14 cellular contexts compared by ENCODE assay signal in the genomic region with DNA sequence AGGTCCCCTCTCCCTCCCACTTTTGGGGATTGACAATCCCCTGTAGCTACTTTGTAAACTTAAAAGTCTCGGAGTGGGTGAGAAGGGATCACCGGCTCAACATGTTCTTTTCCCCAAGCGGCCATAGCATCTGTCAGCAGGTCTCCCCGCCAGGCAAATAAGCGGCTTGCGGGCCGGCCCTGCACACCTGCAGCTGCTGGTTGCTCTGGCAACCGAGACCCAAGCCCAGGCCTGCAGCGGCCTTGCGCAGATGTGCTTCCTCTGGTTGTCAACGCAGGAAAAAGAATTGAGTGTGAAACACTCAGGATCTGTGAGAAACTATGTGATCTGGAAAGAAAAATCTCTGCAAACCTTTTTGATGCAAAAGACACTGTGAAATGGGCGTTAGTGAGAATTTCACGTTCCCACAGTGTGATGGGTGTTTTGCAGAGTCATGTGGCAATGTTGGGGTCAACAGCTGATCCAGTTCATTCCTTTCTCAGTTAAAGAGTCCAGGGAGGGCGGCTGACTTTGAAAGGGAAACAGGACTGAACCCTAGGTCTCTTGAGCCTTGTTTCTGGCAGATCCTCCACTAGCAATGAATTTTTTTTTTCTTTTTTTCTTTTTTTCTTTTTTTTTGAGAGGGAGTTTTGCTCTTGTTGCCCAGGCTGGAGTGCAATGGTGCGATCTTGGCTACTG. TPM values are rescaled to one million over a fixed set of nuclear protein-coding genes. Genes with fewer than 3 reads are reported as not detected.
DNase-seq lines count a peak whose midpoint lies in the region; ATAC-seq and TF ChIP-seq lines count a peak whose summit lies in the region.
"Had no signal": no experiment of that assay in that cellular context is flagged by ENCODE, and none has a peak within 500 bp of the region (broad histone marks: within the 10 kb centered on the region; RNA-seq: fewer than 3 reads in every experiment).

No MANE protein-coding gene starts in this region.

- peak overlapping the region in 1 of 12 donors; percentile 9 for H3K27ac ChIP-seq in heart left ventricle
- H3K27ac ChIP-seq in testis: no peak overlapping the region
- H3K27ac ChIP-seq in smooth muscle cell (ENCODE audit: low read depth): no peak overlapping the region
- H3K27ac ChIP-seq: colonic mucosa, VCaP had no signal

- TF ChIP-seq POLR2A in heart left ventricle (IDR thresholded peaks at IDR 0.05) (no peak), testis (IDR thresholded peaks at IDR 0.05) (no peak)

- no peak overlapping the region for H3K9ac ChIP-seq in smooth muscle cell (ENCODE audit: low read depth)

- CTCF ChIA-PET in activated CD8-positive, alpha-beta memory T cell treated with anti-CD3 and anti-CD28 coated beads, Interleukin-2, amount 10 ng/mL, durations not matched to agents 7 days and 5 days (lab: Charles Lee): interaction anchor here (9.5 kb wide), 1 partner anchor 316 kb away, joined by 73 read pairs; no protein-coding TSS in a partner anchor

- H3K4me3 ChIP-seq in heart left ventricle: no peak overlapping the region
- no peak overlapping the region for H3K4me3 ChIP-seq in testis
- no peak overlapping the region for H3K4me3 ChIP-seq in smooth muscle cell
- H3K4me3 ChIP-seq: colonic mucosa had no signal

- H3K79me2 ChIP-seq in smooth muscle cell (ENCODE audit: low read depth): no peaks in the 10 kb centered on the region

- H3K27me3 Mint-ChIP-seq in activated CD8-positive, alpha-beta memory T cell treated with anti-CD3 and anti-CD28 coated beads, Interleukin-2, amount 10 ng/mL, durations not matched to agents 7 days and 5 days: peaks cover 5% of the 10 kb centered on the region
- H3K27me3 Mint-ChIP-seq in activated CD4-positive, alpha-beta T cell treated with anti-CD3 and anti-CD28 coated beads, Interleukin-2, amount 10 ng/mL, durations not matched to agents 24 days and 14 days: no peaks in the 10 kb centered on the region

- H3K4me1 Mint-ChIP-seq in activated CD8-positive, alpha-beta memory T cell treated with anti-CD3 and anti-CD28 coated beads, Interleukin-2, amount 10 ng/mL, durations not matched to agents 7 days and 5 days: peaks cover 23% of the 10 kb centered on the region
- H3K4me1 Mint-ChIP-seq in activated CD4-positive, alpha-beta T cell treated with anti-CD3 and anti-CD28 coated beads, Interleukin-2, amount 10 ng/mL, durations not matched to agents 24 days and 14 days: peaks cover 27% of the 10 kb centered on the region

- no peaks in the 10 kb centered on the region for H4K20me1 ChIP-seq in smooth muscle cell (ENCODE audit: low read depth)

- H3K36me3 ChIP-seq in heart left ventricle (no peaks in the 10 kb centered on the region), testis (ENCODE audit: low read depth, missing control alignments) (no peaks in the 10 kb centered on the region), smooth muscle cell (ENCODE audit: low read depth) (no peaks in the 10 kb centered on the region)
- H3K36me3 ChIP-seq: colonic mucosa had no signal

- H3K4me1 ChIP-seq in heart left ventricle: peaks cover 0 to 9% (median 1%) of the 10 kb centered on the region in 12 donors
- peaks cover 6% of the 10 kb centered on the region for H3K4me1 ChIP-seq in testis
- peaks cover 3% of the 10 kb centered on the region for H3K4me1 ChIP-seq in smooth muscle cell (ENCODE audit: low read depth)
- H3K4me1 ChIP-seq: colonic mucosa had no signal

- H2AFZ ChIP-seq in smooth muscle cell (ENCODE audit: low read depth): no peak overlapping the region

- WGBS in heart left ventricle, 4 donors: 59 to 71% (median 69%) methylated on average over 15 of the region's 15 CpGs
- WGBS in testis, 2 donors: 61 to 68% methylated on average over 15 of the region's 15 CpGs
- WGBS in smooth muscle cell (ENCODE audit: low lambda C conversion rate): 84% methylated on average over 15 of the region's 15 CpGs

- H3K27ac Mint-ChIP-seq in activated CD8-positive, alpha-beta memory T cell treated with anti-CD3 and anti-CD28 coated beads, Interleukin-2, amount 10 ng/mL, durations not matched to agents 7 days and 5 days: no peak overlapping the region
- H3K27ac Mint-ChIP-seq in activated CD4-positive, alpha-beta T cell treated with anti-CD3 and anti-CD28 coated beads, Interleukin-2, amount 10 ng/mL, durations not matched to agents 24 days and 14 days: no peak overlapping the region

- H3K9me3 ChIP-seq in heart left ventricle (no peaks in the 10 kb centered on the region), testis (no peaks in the 10 kb centered on the region), smooth muscle cell (replicated peaks; ENCODE audit: low read depth) (no peaks in the 10 kb centered on the region)
- H3K9me3 ChIP-seq: colonic mucosa had no signal

- H3K27me3 ChIP-seq in heart left ventricle (no peaks in the 10 kb centered on the region), testis (no peaks in the 10 kb centered on the region), smooth muscle cell (ENCODE audit: low read depth) (no peaks in the 10 kb centered on the region)
- H3K27me3 ChIP-seq: colonic mucosa had no signal

- H3K36me3 Mint-ChIP-seq in activated CD8-positive, alpha-beta memory T cell treated with anti-CD3 and anti-CD28 coated beads, Interleukin-2, amount 10 ng/mL, durations not matched to agents 7 days and 5 days: peaks cover 3% of the 10 kb centered on the region
- peaks cover 9% of the 10 kb centered on the region for H3K36me3 Mint-ChIP-seq in activated CD4-positive, alpha-beta T cell treated with anti-CD3 and anti-CD28 coated beads, Interleukin-2, amount 10 ng/mL, durations not matched to agents 24 days and 14 days (ENCODE audit: low read depth)

- no peak overlapping the region for H3K4me2 ChIP-seq in smooth muscle cell

- no peak for ATAC-seq in activated CD8-positive, alpha-beta memory T cell treated with anti-CD3 and anti-CD28 coated beads, Interleukin-2, amount 10 ng/mL, durations not matched to agents 7 days and 5 days
- peak in 2 of 4 donors; percentile 39 to 54 for ATAC-seq in heart left ventricle
- no peak for ATAC-seq in HG02970 (IDR thresholded peaks at IDR 0.05; ENCODE audit: low FRiP score, unreplicated experiment)
- ATAC-seq: esophagus mucosa had no signal

- intact Hi-C loops in heart left ventricle (cut with DNase I): loop anchor here in 5 of 10 donors (5.0 to 10.0 kb wide), 2 partner anchors 315 to 317 kb away; no protein-coding TSS in a partner anchor
- intact Hi-C loops in testis (cut with DNase I; ENCODE audit: low total_unique reads): loop anchor here (10.0 kb wide), 1 partner anchor 225 kb away; the partner anchor contains the start of genes ARID4B and GGPS1
- intact Hi-C loops in activated CD4-positive, alpha-beta T cell treated with anti-CD3 and anti-CD28 coated beads, Interleukin-2, amount 10 ng/mL, durations not matched to agents 24 days and 14 days (cut with micrococcal nuclease): loop anchor here (5.0 to 10.0 kb wide), 3 partner anchors 145 to 405 kb away; partner anchors contain the start of genes ARID4B, B3GALNT2 and GGPS1

- no peaks in the 10 kb centered on the region for H3K9me3 Mint-ChIP-seq in activated CD8-positive, alpha-beta memory T cell treated with anti-CD3 and anti-CD28 coated beads, Interleukin-2, amount 10 ng/mL, durations not matched to agents 7 days and 5 days (ENCODE audit: low read depth)
- no peaks in the 10 kb centered on the region for H3K9me3 Mint-ChIP-seq in activated CD4-positive, alpha-beta T cell treated with anti-CD3 and anti-CD28 coated beads, Interleukin-2, amount 10 ng/mL, durations not matched to agents 24 days and 14 days

- TF ChIP-seq CTCF in heart left ventricle (IDR thresholded peaks at IDR 0.05) (no peak), testis (IDR thresholded peaks at IDR 0.05) (no peak), smooth muscle cell (IDR thresholded peaks at IDR 0.05; ENCODE audit: borderline replicate concordance, insufficient read depth, poor library complexity, severe bottlenecking) (no peak)

- H3F3A ChIP-seq in smooth muscle cell (ENCODE audit: low read depth): peaks cover 5% of the 10 kb centered on the region

- DNase-seq in activated CD8-positive, alpha-beta memory T cell treated with anti-CD3 and anti-CD28 coated beads, Interleukin-2, amount 50 U/mL, for 48 hours: peak; percentile 41
- no peak for DNase-seq in activated CD8-positive, alpha-beta memory T cell treated with anti-CD3 and anti-CD28 coated beads, Interleukin-2, amount 10 ng/mL, durations not matched to agents 7 days and 5 days
- DNase-seq in RPMI8226 (peak; percentile 51), heart left ventricle (peak in 3 of 5 donors; percentile 39 to 52 (median 42)), testis (peak; percentile 71), smooth muscle cell (lab: John Stamatoyannopoulos, UW; ENCODE audit: unreplicated experiment) (no peak)
- no peak for DNase-seq in activated CD4-positive, alpha-beta T cell treated with anti-CD3 and anti-CD28 coated beads, Interleukin-2, amount 10 ng/mL, durations not matched to agents 24 days and 14 days
- DNase-seq: amniotic stem cell, colonic mucosa, NCI-H2029, trophoblast cell had no signal

- H3K4me3 Mint-ChIP-seq in activated CD8-positive, alpha-beta memory T cell treated with anti-CD3 and anti-CD28 coated beads, Interleukin-2, amount 10 ng/mL, durations not matched to agents 7 days and 5 days: no peak overlapping the region
- no peak overlapping the region for H3K4me3 Mint-ChIP-seq in activated CD4-positive, alpha-beta T cell treated with anti-CD3 and anti-CD28 coated beads, Interleukin-2, amount 10 ng/mL, durations not matched to agents 24 days and 14 days

RNA-seq across cellular contexts. Expression of gene TOMM20, which starts 28.4 kb away (rescaled TPM):
- 10 to 100 TPM; 71.1 to 76.7 TPM for total RNA-seq in activated CD8-positive, alpha-beta memory T cell treated with anti-CD3 and anti-CD28 coated beads, Interleukin-2, amount 10 ng/mL, durations not matched to agents 7 days and 5 days
- total RNA-seq in heart left ventricle (100 to 1,000 TPM in 1 of 9 donors, 10 to 100 TPM in 8; 56.7 to 100 (median 83.3) TPM), testis (10 to 100 TPM; 74.7 to 80.6 TPM), smooth muscle cell (82.1 and 88.7 TPM in 2 replicates)
- polyA plus RNA-seq in heart left ventricle (10 to 100 TPM; 43.0 to 80.9 TPM), testis (ENCODE audit: insufficient read depth, low read depth, low replicate concordance) (113 TPM), smooth muscle cell (46.1 and 71.3 TPM in 2 replicates)
- 119 and 140 TPM in 2 replicates for total RNA-seq in activated CD4-positive, alpha-beta T cell treated with anti-CD3 and anti-CD28 coated beads, Interleukin-2, amount 10 ng/mL, durations not matched to agents 24 days and 14 days

Comparison
In these comparisons a context has a peak if more than half of its experiments do, and no peak if none do; other contexts are left out.
1. DNase-seq: peak in activated CD8-positive, alpha-beta memory T cell treated with anti-CD3 and anti-CD28 coated beads, Interleukin-2, amount 50 U/mL, for 48 hours (single experiment), RPMI8226 (single experiment), heart left ventricle (3 of 5) and testis (single experiment); none in activated CD8-positive, alpha-beta memory T cell treated with anti-CD3 and anti-CD28 coated beads, Interleukin-2, amount 10 ng/mL, durations not matched to agents 7 days and 5 days (single experiment), activated CD4-positive, alpha-beta T cell treated with anti-CD3 and anti-CD28 coated beads, Interleukin-2, amount 10 ng/mL, durations not matched to agents 24 days and 14 days (single experiment) and smooth muscle cell (single experiment).